Comparison of ENCODE assay signal across 29 cellular contexts in the genomic region with DNA sequence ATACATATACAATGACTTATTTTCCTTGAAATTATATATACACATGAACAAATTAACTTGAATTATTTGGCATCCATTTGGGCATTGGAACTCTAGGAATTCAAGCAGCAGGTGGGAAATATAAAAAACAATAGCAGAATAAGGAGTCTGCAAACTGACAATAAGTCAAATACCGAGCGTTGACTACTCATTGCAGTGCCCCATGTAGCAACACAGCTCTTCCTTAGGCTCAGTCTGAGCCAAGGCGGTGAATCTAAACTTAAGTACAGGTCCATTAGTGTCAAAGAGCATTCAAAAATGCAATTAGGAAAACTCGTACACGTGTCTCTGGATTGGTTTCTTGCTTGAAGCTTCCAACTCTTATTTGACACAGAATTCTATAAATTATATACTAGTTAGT.
"Had no signal": no experiment of that assay in that cellular context is flagged by ENCODE, and none has a peak within 500 bp of the region (broad histone marks: within the 10 kb centered on the region; RNA-seq: fewer than 3 reads in every experiment).

No MANE protein-coding gene starts in this region.

- H3K27me3 ChIP-seq: brain microvascular endothelial cell, dorsolateral prefrontal cortex had no signal

- H3K36me3 Mint-ChIP-seq: activated CD4-positive, alpha-beta memory T cell treated with anti-CD3 and anti-CD28 coated beads for 36 hours; activated naive CD4-positive, alpha-beta T cell treated with anti-CD3 and anti-CD28 coated beads, Interleukin-2, amount 10 ng/mL, durations not matched to agents 7 days and 5 days; activated naive CD8-positive, alpha-beta T cell treated with anti-CD3 and anti-CD28 coated beads, Interleukin-2, amount 10 ng/mL, durations not matched to agents 7 days and 5 days had no signal

- ATAC-seq: activated CD4-positive, alpha-beta T cell treated with anti-CD3 and anti-CD28 coated beads for 36 hours; activated naive CD4-positive, alpha-beta T cell treated with anti-CD3 and anti-CD28 coated beads, Interleukin-2, amount 50 U/mL, for 72 hours; activated T-cell treated with anti-CD3 and anti-CD28 coated beads, Interleukin-2, amount 50 U/mL, for 72 hours; esophagus mucosa; T-helper 17 cell had no signal

- H3K4me3 ChIP-seq: coronary artery, dorsolateral prefrontal cortex had no signal

- H3K27ac Mint-ChIP-seq: activated CD4-positive, alpha-beta memory T cell treated with anti-CD3 and anti-CD28 coated beads for 36 hours; activated CD4-positive, alpha-beta T cell treated with anti-CD3 and anti-CD28 coated beads for 36 hours; activated CD4-positive, alpha-beta T cell treated with anti-CD3 and anti-CD28 coated beads, Interleukin-2, amount 10 ng/mL, durations not matched to agents 24 days and 14 days; activated naive CD4-positive, alpha-beta T cell treated with anti-CD3 and anti-CD28 coated beads, Interleukin-2, amount 10 ng/mL, durations not matched to agents 7 days and 5 days; activated naive CD4-positive, alpha-beta T cell treated with anti-CD3 and anti-CD28 coated beads, Interleukin-2, amount 50 U/mL, for 72 hours; activated naive CD8-positive, alpha-beta T cell treated with anti-CD3 and anti-CD28 coated beads, Interleukin-2, amount 10 ng/mL, durations not matched to agents 7 days and 5 days; activated T-cell treated with anti-CD3 and anti-CD28 coated beads, Interleukin-2, amount 50 U/mL, for 24 hours; activated T-cell treated with anti-CD3 and anti-CD28 coated beads, Interleukin-2, amount 50 U/mL, for 72 hours; dendritic cell treated with granulocyte-macrophage colony-stimulating factor and Interleukin-4, amounts not matched to agents 40 ng/mL and 50 ng/mL, for 4 days; endodermal cell; T-helper 17 cell; T-helper 2 cell treated with Interferon-gamma antibody and Interleukin-4, amounts not matched to agents 5 μg/mL and 100 μg/mL, for 36 hours had no signal

- H3K36me3 ChIP-seq: brain microvascular endothelial cell, WERI-Rb-1 had no signal

- H3K27ac ChIP-seq: brain microvascular endothelial cell, coronary artery, dorsolateral prefrontal cortex, WERI-Rb-1 had no signal

- H3K27me3 Mint-ChIP-seq: activated CD4-positive, alpha-beta T cell treated with anti-CD3 and anti-CD28 coated beads, Interleukin-2, amount 10 ng/mL, durations not matched to agents 24 days and 14 days; activated naive CD4-positive, alpha-beta T cell treated with anti-CD3 and anti-CD28 coated beads, Interleukin-2, amount 10 ng/mL, durations not matched to agents 7 days and 5 days; dendritic cell treated with granulocyte-macrophage colony-stimulating factor and Interleukin-4, amounts not matched to agents 40 ng/mL and 50 ng/mL, for 4 days had no signal

- DNase-seq: activated CD4-positive, alpha-beta memory T cell treated with anti-CD3 and anti-CD28 coated beads for 36 hours; activated CD4-positive, alpha-beta T cell treated with anti-CD3 and anti-CD28 coated beads for 36 hours; activated CD4-positive, alpha-beta T cell treated with anti-CD3 and anti-CD28 coated beads, Interleukin-2, amount 10 ng/mL, durations not matched to agents 24 days and 14 days; activated CD4-positive, CD25-positive, alpha-beta regulatory T cell; activated CD4-positive, CD25-positive, alpha-beta regulatory T cell treated with anti-CD3 and anti-CD28 coated beads, Interleukin-2, amount 50 U/mL, for 72 hours; activated CD8-positive, alpha-beta memory T cell treated with anti-CD3 and anti-CD28 coated beads, Interleukin-2, amount 50 U/mL, for 48 hours; activated gamma-delta T cell; activated naive CD4-positive, alpha-beta T cell; activated naive CD4-positive, alpha-beta T cell treated with anti-CD3 and anti-CD28 coated beads, Interleukin-2, amount 10 ng/mL, durations not matched to agents 7 days and 5 days; activated naive CD8-positive, alpha-beta T cell treated with anti-CD3 and anti-CD28 coated beads, Interleukin-2, amount 10 ng/mL, durations not matched to agents 7 days and 5 days; activated T-cell treated with anti-CD3 and anti-CD28 coated beads for 4 hours; activated T-cell treated with anti-CD3 and anti-CD28 coated beads, Interleukin-2, amount 50 U/mL, for 24 hours; activated T-cell treated with anti-CD3 and anti-CD28 coated beads, Interleukin-2, amount 50 U/mL, for 72 hours; brain microvascular endothelial cell; dorsolateral prefrontal cortex; effector memory CD4-positive, alpha-beta T cell; endodermal cell; foreskin fibroblast; head of caudate nucleus; T-helper 1 cell; T-helper 17 cell; T1000; WERI-Rb-1 had no signal

- H3K4me3 Mint-ChIP-seq: activated CD4-positive, alpha-beta memory T cell treated with anti-CD3 and anti-CD28 coated beads for 36 hours; activated CD4-positive, alpha-beta T cell treated with anti-CD3 and anti-CD28 coated beads for 36 hours; activated CD4-positive, alpha-beta T cell treated with anti-CD3 and anti-CD28 coated beads, Interleukin-2, amount 10 ng/mL, durations not matched to agents 24 days and 14 days; activated naive CD4-positive, alpha-beta T cell treated with anti-CD3 and anti-CD28 coated beads, Interleukin-2, amount 10 ng/mL, durations not matched to agents 7 days and 5 days; activated naive CD8-positive, alpha-beta T cell treated with anti-CD3 and anti-CD28 coated beads, Interleukin-2, amount 10 ng/mL, durations not matched to agents 7 days and 5 days; activated T-cell treated with anti-CD3 and anti-CD28 coated beads, Interleukin-2, amount 50 U/mL, for 24 hours; activated T-cell treated with anti-CD3 and anti-CD28 coated beads, Interleukin-2, amount 50 U/mL, for 72 hours; central memory CD8-positive, alpha-beta T cell; dendritic cell treated with granulocyte-macrophage colony-stimulating factor and Interleukin-4, amounts not matched to agents 40 ng/mL and 50 ng/mL, for 4 days; endodermal cell; T-helper 17 cell; T-helper 2 cell treated with Interferon-gamma antibody and Interleukin-4, amounts not matched to agents 5 μg/mL and 100 μg/mL, for 36 hours had no signal

- H3K9me3 Mint-ChIP-seq: activated CD4-positive, alpha-beta T cell treated with anti-CD3 and anti-CD28 coated beads, Interleukin-2, amount 10 ng/mL, durations not matched to agents 24 days and 14 days; activated naive CD4-positive, alpha-beta T cell treated with anti-CD3 and anti-CD28 coated beads, Interleukin-2, amount 10 ng/mL, durations not matched to agents 7 days and 5 days; T-helper 2 cell treated with Interferon-gamma antibody and Interleukin-4, amounts not matched to agents 5 μg/mL and 100 μg/mL, for 36 hours had no signal

- H3K4me1 Mint-ChIP-seq: activated CD4-positive, alpha-beta T cell treated with anti-CD3 and anti-CD28 coated beads for 36 hours; activated CD4-positive, alpha-beta T cell treated with anti-CD3 and anti-CD28 coated beads, Interleukin-2, amount 10 ng/mL, durations not matched to agents 24 days and 14 days; activated naive CD4-positive, alpha-beta T cell treated with anti-CD3 and anti-CD28 coated beads, Interleukin-2, amount 10 ng/mL, durations not matched to agents 7 days and 5 days; activated naive CD8-positive, alpha-beta T cell treated with anti-CD3 and anti-CD28 coated beads, Interleukin-2, amount 10 ng/mL, durations not matched to agents 7 days and 5 days; central memory CD8-positive, alpha-beta T cell; T-helper 17 cell had no signal
